Comparison of ENCODE assay signal across 16 cellular contexts in genomic region chr3:151850065-151850464, GRCh38. TPM values are rescaled to one million over a fixed set of nuclear protein-coding genes. Genes with fewer than 3 reads are reported as not detected.
"Had no signal": no experiment of that assay in that cellular context is flagged by ENCODE, and none has a peak within 500 bp of the region (broad histone marks: within the 10 kb centered on the region; RNA-seq: fewer than 3 reads in every experiment).

No MANE protein-coding gene starts in this region.

RNA-seq across cellular contexts. Expression of gene SUCNR1, which starts 23.4 kb away (rescaled TPM):
- total RNA-seq: activated naive CD4-positive, alpha-beta T cell treated with anti-CD3 and anti-CD28 coated beads for 36 hours; activated naive CD4-positive, alpha-beta T cell treated with anti-CD3 and anti-CD28 coated beads, Interleukin-2, amount 50 U/mL, for 72 hours; activated T-cell treated with anti-CD3 and anti-CD28 coated beads, Interleukin-2, amount 50 U/mL, for 4 hours; activated T-helper 1 cell treated with anti-CD3 and anti-CD28 coated beads, Interleukin-12 subunit alpha, Interleukin-12 subunit beta, Interleukin-2, Interleukin-4 antibody, amounts not matched to agents 30 ng/mL and 10 ng/mL and 1 ng/mL, durations not matched to agents 14 hours and 24 hours and 36 hours; activated T-helper 17 cell treated with anti-CD3 and anti-CD28 coated beads, Interleukin-2, amount 50 U/mL, for 72 hours; activated T-helper 2 cell treated with anti-CD3 and anti-CD28 coated beads, Interferon-gamma antibody, Interleukin-2, Interleukin-4, amounts not matched to agents 10 μg/mL and 5 μg/mL and 100 μg/mL, durations not matched to agents 14 hours and 24 hours and 36 hours; astrocyte; bronchial epithelial cell; cardiac muscle cell had no signal
- polyA plus RNA-seq: cardiac muscle cell had no signal

RNA-seq across cellular contexts. Expression of gene AADAC, which starts 36.1 kb away (rescaled TPM):
- total RNA-seq: activated naive CD4-positive, alpha-beta T cell treated with anti-CD3 and anti-CD28 coated beads for 36 hours; activated naive CD4-positive, alpha-beta T cell treated with anti-CD3 and anti-CD28 coated beads, Interleukin-2, amount 50 U/mL, for 72 hours; activated naive CD8-positive, alpha-beta T cell treated with anti-CD3 and anti-CD28 coated beads for 36 hours; activated naive CD8-positive, alpha-beta T cell treated with anti-CD3 and anti-CD28 coated beads, Interleukin-2, amount 10 ng/mL, durations not matched to agents 7 days and 5 days; activated T-cell treated with anti-CD3 and anti-CD28 coated beads, Interleukin-2, amount 50 U/mL, for 72 hours; activated T-helper 1 cell treated with anti-CD3 and anti-CD28 coated beads, Interleukin-12 subunit alpha, Interleukin-12 subunit beta, Interleukin-2, Interleukin-4 antibody, amounts not matched to agents 30 ng/mL and 10 ng/mL and 1 ng/mL, durations not matched to agents 14 hours and 24 hours and 36 hours; activated T-helper 17 cell treated with anti-CD3 and anti-CD28 coated beads, Interleukin-2, amount 50 U/mL, for 72 hours; activated T-helper 2 cell treated with anti-CD3 and anti-CD28 coated beads, Interferon-gamma antibody, Interleukin-2, Interleukin-4, amounts not matched to agents 10 μg/mL and 5 μg/mL and 100 μg/mL, durations not matched to agents 14 hours and 24 hours and 36 hours; aorta; astrocyte; bronchial epithelial cell; cardiac muscle cell; cardiac septum; cerebellum; chondrocyte had no signal
